9 cellular contexts compared by ENCODE assay signal in genomic region chr21:34722684-34723300, GRCh38. TPM values are rescaled to one million over a fixed set of nuclear protein-coding genes. Genes with fewer than 3 reads are reported as not detected.
A peak's percentile ranks its signal among the peaks of the same experiment; 100 is the strongest.
DNase-seq lines count a peak whose midpoint lies in the region; ATAC-seq and TF ChIP-seq lines count a peak whose summit lies in the region.
"Had no signal": no experiment of that assay in that cellular context is flagged by ENCODE, and none has a peak within 500 bp of the region (broad histone marks: within the 10 kb centered on the region; RNA-seq: fewer than 3 reads in every experiment).

No MANE protein-coding gene starts in this region.

- DNase-seq in cardiac muscle cell (ENCODE audit: low read depth in 1 of 2, low spot score in 1 of 2) (no peak), left ventricle myocardium superior (no peak), hepatocyte (ENCODE audit: low spot score) (no peak), upper lobe of left lung (no peak)
- peak; percentile 19 to 36 for DNase-seq in activated CD4-positive, alpha-beta T cell treated with anti-CD3 and anti-CD28 coated beads, Interleukin-2, amount 50 U/mL, for 48 hours

- TF ChIP-seq POLR2A in upper lobe of left lung (IDR thresholded peaks at IDR 0.05), result no peak

- H2AFZ ChIP-seq in hepatocyte, result no peak overlapping the region

- WGBS in hepatocyte (ENCODE audit: low lambda C conversion rate, missing lambda C conversion rate), result 80% methylated on average over 7 of the region's 7 CpGs
- WGBS in upper lobe of left lung, 2 donors, result 78 to 100% methylated on average over 2 to 7 of the region's 7 CpGs

- no peak overlapping the region for H3K27ac ChIP-seq in cardiac muscle cell
- H3K27ac ChIP-seq in hepatocyte, result no peak overlapping the region
- H3K27ac ChIP-seq in upper lobe of left lung, result no peak overlapping the region

- no peaks in the 10 kb centered on the region for H3K4me1 ChIP-seq in cardiac muscle cell (ENCODE audit: low read depth)
- no peaks in the 10 kb centered on the region for H3K4me1 ChIP-seq in hepatocyte (ENCODE audit: insufficient read depth)
- peaks cover 2 to 10% (median 4%) of the 10 kb centered on the region in 4 donors for H3K4me1 ChIP-seq in upper lobe of left lung

- no peaks in the 10 kb centered on the region for H3K79me2 ChIP-seq in hepatocyte

- H3K27me3 ChIP-seq in cardiac muscle cell (peaks cover 29% of the 10 kb centered on the region), hepatocyte (no peaks in the 10 kb centered on the region), upper lobe of left lung (no peaks in the 10 kb centered on the region)

- H3K9me2 ChIP-seq in hepatocyte (replicated peaks; ENCODE audit: insufficient read depth), result no peaks in the 10 kb centered on the region

- H3K4me3 ChIP-seq in cardiac muscle cell (no peak overlapping the region), hepatocyte (no peak overlapping the region), upper lobe of left lung (no peak overlapping the region)

- ATAC-seq in left ventricle myocardium superior (no peak), upper lobe of left lung (ENCODE audit: low FRiP score in 2 of 2) (peak in 1 of 2 donors; percentile 37), HG03045 (IDR thresholded peaks at IDR 0.05; ENCODE audit: unreplicated experiment) (no peak), HG03342 (IDR thresholded peaks at IDR 0.05; ENCODE audit: unreplicated experiment) (no peak), HG02885 (IDR thresholded peaks at IDR 0.05; ENCODE audit: poor library complexity, unreplicated experiment) (no peak)

- H3K9me3 ChIP-seq in cardiac muscle cell (ENCODE audit: low read depth) (no peaks in the 10 kb centered on the region), hepatocyte (ENCODE audit: low read depth) (no peaks in the 10 kb centered on the region), upper lobe of left lung (no peaks in the 10 kb centered on the region)

- TF ChIP-seq EP300 in upper lobe of left lung (IDR thresholded peaks at IDR 0.05), result no peak

- H3K36me3 ChIP-seq in cardiac muscle cell (no peaks in the 10 kb centered on the region), hepatocyte (replicated peaks; ENCODE audit: insufficient read depth, low read depth) (no peaks in the 10 kb centered on the region), upper lobe of left lung (no peaks in the 10 kb centered on the region)

- TF ChIP-seq CTCF in cardiac muscle cell (IDR thresholded peaks at IDR 0.05; ENCODE audit: low read depth, low read length) (peak; percentile 53), hepatocyte (IDR thresholded peaks at IDR 0.05; ENCODE audit: poor library complexity) (peak; percentile 44), upper lobe of left lung (IDR thresholded peaks at IDR 0.05) (peak; percentile 31 to 49 (median 40))

- no peak overlapping the region for H3K4me2 ChIP-seq in hepatocyte

- H4K20me1 ChIP-seq in hepatocyte (ENCODE audit: insufficient read depth, poor library complexity, severe bottlenecking), result no peaks in the 10 kb centered on the region

- intact Hi-C loops in left ventricle myocardium superior (cut with micrococcal nuclease), result no loop called here

RNA-seq across cellular contexts. Expression of gene CLIC6, which starts 54.0 kb away (rescaled TPM):
- total RNA-seq in cardiac muscle cell, result not detected in 2 replicates
- not detected in 2 replicates for polyA plus RNA-seq in cardiac muscle cell
- total RNA-seq in left ventricle myocardium superior, result 11.2 TPM
- 12.4 and 16.7 TPM in 2 replicates for total RNA-seq in hepatocyte
- polyA plus RNA-seq in hepatocyte, result 7.2 and 9.9 TPM in 2 replicates
- total RNA-seq in upper lobe of left lung, result 10 to 100 TPM in 4 of 6 donors, 1 to 10 TPM in 2; 6.2 to 42.6 (median 13.8) TPM
- total RNA-seq: RPMI7951 had no signal

Comparison
In these comparisons a context has a peak if more than half of its experiments do, and no peak if none do; other contexts are left out.
1. DNase-seq: peak in activated CD4-positive, alpha-beta T cell treated with anti-CD3 and anti-CD28 coated beads, Interleukin-2, amount 50 U/mL, for 48 hours (2 of 2); none in cardiac muscle cell (0 of 2), left ventricle myocardium superior (single experiment), hepatocyte (single experiment) and upper lobe of left lung (0 of 2).
2. Peak in every context shown above with its lines, with median percentiles within 50 percentile points of each other: CTCF ChIP-seq.